ENCODE assay signal across 1 cellular context in the genomic region with DNA sequence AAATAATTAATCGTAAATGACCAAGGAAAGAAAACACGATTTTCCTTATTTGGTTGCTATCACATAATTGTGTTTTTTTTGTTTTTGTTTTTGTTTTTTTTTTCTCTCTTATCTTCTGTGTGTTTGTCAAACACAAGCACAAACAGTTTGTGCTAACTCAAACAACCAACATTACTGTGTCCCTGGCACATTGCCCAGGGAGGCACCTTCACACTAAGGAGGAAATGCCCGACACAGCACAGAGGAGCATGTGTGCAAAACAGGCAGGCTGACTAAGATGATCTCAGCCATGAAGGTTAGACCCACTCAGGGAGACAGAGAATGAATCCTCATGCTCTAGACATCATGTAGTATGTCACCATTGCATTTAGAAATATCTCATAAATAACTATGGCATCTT.
A peak's percentile ranks its signal among the peaks of the same experiment; 100 is the strongest.
TF ChIP-seq lines count a peak whose summit lies in the region.

No MANE protein-coding gene starts in this region.

TF ChIP-seq in HepG2, 621 proteins besides CTCF, POLR2A, EP300 and RAD21 (continued from another document and continues in another):
- TF ChIP-seq, protein P1, sequence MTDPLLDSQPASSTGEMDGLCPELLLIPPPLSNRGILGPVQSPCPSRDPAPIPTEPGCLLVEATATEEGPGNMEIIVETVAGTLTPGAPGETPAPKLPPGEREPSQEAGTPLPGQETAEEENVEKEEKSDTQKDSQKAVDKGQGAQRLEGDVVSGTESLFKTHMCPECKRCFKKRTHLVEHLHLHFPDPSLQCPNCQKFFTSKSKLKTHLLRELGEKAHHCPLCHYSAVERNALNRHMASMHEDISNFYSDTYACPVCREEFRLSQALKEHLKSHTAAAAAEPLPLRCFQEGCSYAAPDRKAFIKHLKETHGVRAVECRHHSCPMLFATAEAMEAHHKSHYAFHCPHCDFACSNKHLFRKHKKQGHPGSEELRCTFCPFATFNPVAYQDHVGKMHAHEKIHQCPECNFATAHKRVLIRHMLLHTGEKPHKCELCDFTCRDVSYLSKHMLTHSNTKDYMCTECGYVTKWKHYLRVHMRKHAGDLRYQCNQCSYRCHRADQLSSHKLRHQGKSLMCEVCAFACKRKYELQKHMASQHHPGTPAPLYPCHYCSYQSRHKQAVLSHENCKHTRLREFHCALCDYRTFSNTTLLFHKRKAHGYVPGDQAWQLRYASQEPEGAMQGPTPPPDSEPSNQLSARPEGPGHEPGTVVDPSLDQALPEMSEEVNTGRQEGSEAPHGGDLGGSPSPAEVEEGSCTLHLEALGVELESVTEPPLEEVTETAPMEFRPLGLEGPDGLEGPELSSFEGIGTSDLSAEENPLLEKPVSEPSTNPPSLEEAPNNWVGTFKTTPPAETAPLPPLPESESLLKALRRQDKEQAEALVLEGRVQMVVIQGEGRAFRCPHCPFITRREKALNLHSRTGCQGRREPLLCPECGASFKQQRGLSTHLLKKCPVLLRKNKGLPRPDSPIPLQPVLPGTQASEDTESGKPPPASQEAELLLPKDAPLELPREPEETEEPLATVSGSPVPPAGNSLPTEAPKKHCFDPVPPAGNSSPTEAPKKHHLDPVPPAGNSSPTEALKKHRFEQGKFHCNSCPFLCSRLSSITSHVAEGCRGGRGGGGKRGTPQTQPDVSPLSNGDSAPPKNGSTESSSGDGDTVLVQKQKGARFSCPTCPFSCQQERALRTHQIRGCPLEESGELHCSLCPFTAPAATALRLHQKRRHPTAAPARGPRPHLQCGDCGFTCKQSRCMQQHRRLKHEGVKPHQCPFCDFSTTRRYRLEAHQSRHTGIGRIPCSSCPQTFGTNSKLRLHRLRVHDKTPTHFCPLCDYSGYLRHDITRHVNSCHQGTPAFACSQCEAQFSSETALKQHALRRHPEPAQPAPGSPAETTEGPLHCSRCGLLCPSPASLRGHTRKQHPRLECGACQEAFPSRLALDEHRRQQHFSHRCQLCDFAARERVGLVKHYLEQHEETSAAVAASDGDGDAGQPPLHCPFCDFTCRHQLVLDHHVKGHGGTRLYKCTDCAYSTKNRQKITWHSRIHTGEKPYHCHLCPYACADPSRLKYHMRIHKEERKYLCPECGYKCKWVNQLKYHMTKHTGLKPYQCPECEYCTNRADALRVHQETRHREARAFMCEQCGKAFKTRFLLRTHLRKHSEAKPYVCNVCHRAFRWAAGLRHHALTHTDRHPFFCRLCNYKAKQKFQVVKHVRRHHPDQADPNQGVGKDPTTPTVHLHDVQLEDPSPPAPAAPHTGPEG (CRISPR knock-in tag; IDR thresholded peaks at IDR 0.05) = no peak
- TF ChIP-seq ZBTB21 (CRISPR knock-in tag; IDR thresholded peaks at IDR 0.05) = no peak
- no peak for TF ChIP-seq NCOA2 (CRISPR knock-in tag; IDR thresholded peaks at IDR 0.05)
- no peak for TF ChIP-seq ATF7-NPFF (CRISPR knock-in tag; IDR thresholded peaks at IDR 0.05; ENCODE audit: low read depth)
- TF ChIP-seq, protein P2, sequence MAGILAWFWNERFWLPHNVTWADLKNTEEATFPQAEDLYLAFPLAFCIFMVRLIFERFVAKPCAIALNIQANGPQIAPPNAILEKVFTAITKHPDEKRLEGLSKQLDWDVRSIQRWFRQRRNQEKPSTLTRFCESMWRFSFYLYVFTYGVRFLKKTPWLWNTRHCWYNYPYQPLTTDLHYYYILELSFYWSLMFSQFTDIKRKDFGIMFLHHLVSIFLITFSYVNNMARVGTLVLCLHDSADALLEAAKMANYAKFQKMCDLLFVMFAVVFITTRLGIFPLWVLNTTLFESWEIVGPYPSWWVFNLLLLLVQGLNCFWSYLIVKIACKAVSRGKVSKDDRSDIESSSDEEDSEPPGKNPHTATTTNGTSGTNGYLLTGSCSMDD (CRISPR knock-in tag; IDR thresholded peaks at IDR 0.05) = no peak
- TF ChIP-seq, protein P3, sequence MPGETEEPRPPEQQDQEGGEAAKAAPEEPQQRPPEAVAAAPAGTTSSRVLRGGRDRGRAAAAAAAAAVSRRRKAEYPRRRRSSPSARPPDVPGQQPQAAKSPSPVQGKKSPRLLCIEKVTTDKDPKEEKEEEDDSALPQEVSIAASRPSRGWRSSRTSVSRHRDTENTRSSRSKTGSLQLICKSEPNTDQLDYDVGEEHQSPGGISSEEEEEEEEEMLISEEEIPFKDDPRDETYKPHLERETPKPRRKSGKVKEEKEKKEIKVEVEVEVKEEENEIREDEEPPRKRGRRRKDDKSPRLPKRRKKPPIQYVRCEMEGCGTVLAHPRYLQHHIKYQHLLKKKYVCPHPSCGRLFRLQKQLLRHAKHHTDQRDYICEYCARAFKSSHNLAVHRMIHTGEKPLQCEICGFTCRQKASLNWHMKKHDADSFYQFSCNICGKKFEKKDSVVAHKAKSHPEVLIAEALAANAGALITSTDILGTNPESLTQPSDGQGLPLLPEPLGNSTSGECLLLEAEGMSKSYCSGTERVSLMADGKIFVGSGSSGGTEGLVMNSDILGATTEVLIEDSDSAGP (CRISPR knock-in tag; IDR thresholded peaks at IDR 0.05; ENCODE audit: borderline replicate concordance) = no peak
- TF ChIP-seq POLR2G (IDR thresholded peaks at IDR 0.05; ENCODE audit: low read depth, low read length) = no peak
- TF ChIP-seq KLF9 (CRISPR knock-in tag; IDR thresholded peaks at IDR 0.05; ENCODE audit: low read depth) = no peak
- no peak for TF ChIP-seq PHF5A (CRISPR knock-in tag; IDR thresholded peaks at IDR 0.05; ENCODE audit: low read depth, unreplicated experiment)
- TF ChIP-seq ZNF251 (CRISPR knock-in tag; IDR thresholded peaks at IDR 0.05) = no peak
- TF ChIP-seq TAF1 (CRISPR knock-in tag; IDR thresholded peaks at IDR 0.05) = no peak
- TF ChIP-seq NR2F1 (CRISPR knock-in tag; IDR thresholded peaks at IDR 0.05) = no peak
- TF ChIP-seq, protein P4, sequence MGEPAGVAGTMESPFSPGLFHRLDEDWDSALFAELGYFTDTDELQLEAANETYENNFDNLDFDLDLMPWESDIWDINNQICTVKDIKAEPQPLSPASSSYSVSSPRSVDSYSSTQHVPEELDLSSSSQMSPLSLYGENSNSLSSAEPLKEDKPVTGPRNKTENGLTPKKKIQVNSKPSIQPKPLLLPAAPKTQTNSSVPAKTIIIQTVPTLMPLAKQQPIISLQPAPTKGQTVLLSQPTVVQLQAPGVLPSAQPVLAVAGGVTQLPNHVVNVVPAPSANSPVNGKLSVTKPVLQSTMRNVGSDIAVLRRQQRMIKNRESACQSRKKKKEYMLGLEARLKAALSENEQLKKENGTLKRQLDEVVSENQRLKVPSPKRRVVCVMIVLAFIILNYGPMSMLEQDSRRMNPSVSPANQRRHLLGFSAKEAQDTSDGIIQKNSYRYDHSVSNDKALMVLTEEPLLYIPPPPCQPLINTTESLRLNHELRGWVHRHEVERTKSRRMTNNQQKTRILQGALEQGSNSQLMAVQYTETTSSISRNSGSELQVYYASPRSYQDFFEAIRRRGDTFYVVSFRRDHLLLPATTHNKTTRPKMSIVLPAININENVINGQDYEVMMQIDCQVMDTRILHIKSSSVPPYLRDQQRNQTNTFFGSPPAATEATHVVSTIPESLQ (CRISPR knock-in tag; conservative IDR thresholded peaks at IDR 0.05) = no peak
- TF ChIP-seq ZKSCAN1 (IDR thresholded peaks at IDR 0.05; ENCODE audit: low read length) = 0 out of 2 replicates have a peak, but pooled peaks have one; percentile 21
- TF ChIP-seq ZFX (CRISPR knock-in tag; IDR thresholded peaks at IDR 0.05; ENCODE audit: low read depth) = no peak
- TF ChIP-seq, protein P5, sequence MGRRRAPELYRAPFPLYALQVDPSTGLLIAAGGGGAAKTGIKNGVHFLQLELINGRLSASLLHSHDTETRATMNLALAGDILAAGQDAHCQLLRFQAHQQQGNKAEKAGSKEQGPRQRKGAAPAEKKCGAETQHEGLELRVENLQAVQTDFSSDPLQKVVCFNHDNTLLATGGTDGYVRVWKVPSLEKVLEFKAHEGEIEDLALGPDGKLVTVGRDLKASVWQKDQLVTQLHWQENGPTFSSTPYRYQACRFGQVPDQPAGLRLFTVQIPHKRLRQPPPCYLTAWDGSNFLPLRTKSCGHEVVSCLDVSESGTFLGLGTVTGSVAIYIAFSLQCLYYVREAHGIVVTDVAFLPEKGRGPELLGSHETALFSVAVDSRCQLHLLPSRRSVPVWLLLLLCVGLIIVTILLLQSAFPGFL (CRISPR knock-in tag; IDR thresholded peaks at IDR 0.05) = no peak
- TF ChIP-seq, protein P6, sequence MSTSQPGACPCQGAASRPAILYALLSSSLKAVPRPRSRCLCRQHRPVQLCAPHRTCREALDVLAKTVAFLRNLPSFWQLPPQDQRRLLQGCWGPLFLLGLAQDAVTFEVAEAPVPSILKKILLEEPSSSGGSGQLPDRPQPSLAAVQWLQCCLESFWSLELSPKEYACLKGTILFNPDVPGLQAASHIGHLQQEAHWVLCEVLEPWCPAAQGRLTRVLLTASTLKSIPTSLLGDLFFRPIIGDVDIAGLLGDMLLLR (CRISPR knock-in tag; IDR thresholded peaks at IDR 0.05) = no peak
- TF ChIP-seq, protein P7, sequence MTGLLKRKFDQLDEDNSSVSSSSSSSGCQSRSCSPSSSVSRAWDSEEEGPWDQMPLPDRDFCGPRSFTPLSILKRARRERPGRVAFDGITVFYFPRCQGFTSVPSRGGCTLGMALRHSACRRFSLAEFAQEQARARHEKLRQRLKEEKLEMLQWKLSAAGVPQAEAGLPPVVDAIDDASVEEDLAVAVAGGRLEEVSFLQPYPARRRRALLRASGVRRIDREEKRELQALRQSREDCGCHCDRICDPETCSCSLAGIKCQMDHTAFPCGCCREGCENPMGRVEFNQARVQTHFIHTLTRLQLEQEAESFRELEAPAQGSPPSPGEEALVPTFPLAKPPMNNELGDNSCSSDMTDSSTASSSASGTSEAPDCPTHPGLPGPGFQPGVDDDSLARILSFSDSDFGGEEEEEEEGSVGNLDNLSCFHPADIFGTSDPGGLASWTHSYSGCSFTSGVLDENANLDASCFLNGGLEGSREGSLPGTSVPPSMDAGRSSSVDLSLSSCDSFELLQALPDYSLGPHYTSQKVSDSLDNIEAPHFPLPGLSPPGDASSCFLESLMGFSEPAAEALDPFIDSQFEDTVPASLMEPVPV (CRISPR knock-in tag; IDR thresholded peaks at IDR 0.05) = no peak
- TF ChIP-seq, protein P8, sequence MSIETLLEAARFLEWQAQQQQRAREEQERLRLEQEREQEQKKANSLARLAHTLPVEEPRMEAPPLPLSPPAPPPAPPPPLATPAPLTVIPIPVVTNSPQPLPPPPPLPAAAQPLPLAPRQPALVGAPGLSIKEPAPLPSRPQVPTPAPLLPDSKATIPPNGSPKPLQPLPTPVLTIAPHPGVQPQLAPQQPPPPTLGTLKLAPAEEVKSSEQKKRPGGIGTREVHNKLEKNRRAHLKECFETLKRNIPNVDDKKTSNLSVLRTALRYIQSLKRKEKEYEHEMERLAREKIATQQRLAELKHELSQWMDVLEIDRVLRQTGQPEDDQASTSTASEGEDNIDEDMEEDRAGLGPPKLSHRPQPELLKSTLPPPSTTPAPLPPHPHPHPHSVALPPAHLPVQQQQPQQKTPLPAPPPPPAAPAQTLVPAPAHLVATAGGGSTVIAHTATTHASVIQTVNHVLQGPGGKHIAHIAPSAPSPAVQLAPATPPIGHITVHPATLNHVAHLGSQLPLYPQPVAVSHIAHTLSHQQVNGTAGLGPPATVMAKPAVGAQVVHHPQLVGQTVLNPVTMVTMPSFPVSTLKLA (IDR thresholded peaks at IDR 0.05) = no peak
- no peak for TF ChIP-seq SRSF1 (optimal IDR thresholded peaks at IDR 0.05; ENCODE audit: low read depth, low read length)
- TF ChIP-seq RXRB (CRISPR knock-in tag; IDR thresholded peaks at IDR 0.05; ENCODE audit: borderline replicate concordance) = no peak
- TF ChIP-seq ZSCAN12 (CRISPR knock-in tag; IDR thresholded peaks at IDR 0.05) = no peak
- TF ChIP-seq SP140L (CRISPR knock-in tag; IDR thresholded peaks at IDR 0.05; ENCODE audit: borderline replicate concordance) = no peak
- no peak for TF ChIP-seq SAFB2 (CRISPR knock-in tag; IDR thresholded peaks at IDR 0.05; ENCODE audit: borderline replicate concordance, low read depth)
- TF ChIP-seq TCF7 (IDR thresholded peaks at IDR 0.05; ENCODE audit: low read depth) = no peak
- TF ChIP-seq, protein P9, sequence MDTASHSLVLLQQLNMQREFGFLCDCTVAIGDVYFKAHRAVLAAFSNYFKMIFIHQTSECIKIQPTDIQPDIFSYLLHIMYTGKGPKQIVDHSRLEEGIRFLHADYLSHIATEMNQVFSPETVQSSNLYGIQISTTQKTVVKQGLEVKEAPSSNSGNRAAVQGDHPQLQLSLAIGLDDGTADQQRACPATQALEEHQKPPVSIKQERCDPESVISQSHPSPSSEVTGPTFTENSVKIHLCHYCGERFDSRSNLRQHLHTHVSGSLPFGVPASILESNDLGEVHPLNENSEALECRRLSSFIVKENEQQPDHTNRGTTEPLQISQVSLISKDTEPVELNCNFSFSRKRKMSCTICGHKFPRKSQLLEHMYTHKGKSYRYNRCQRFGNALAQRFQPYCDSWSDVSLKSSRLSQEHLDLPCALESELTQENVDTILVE (CRISPR knock-in tag; IDR thresholded peaks at IDR 0.05) = no peak
- no peak for TF ChIP-seq NCOA5 (CRISPR knock-in tag; IDR thresholded peaks at IDR 0.05)
- TF ChIP-seq SOX13 (IDR thresholded peaks at IDR 0.05) = no peak
- peak in 1 of 2 experiments; percentile 27; a peak in 1 of 4 replicates for TF ChIP-seq SOX13 (CRISPR knock-in tag; conservative IDR thresholded peaks at IDR 0.05 in 1 of 2, IDR thresholded peaks at IDR 0.05 in 1 of 2)
- TF ChIP-seq, protein P10, sequence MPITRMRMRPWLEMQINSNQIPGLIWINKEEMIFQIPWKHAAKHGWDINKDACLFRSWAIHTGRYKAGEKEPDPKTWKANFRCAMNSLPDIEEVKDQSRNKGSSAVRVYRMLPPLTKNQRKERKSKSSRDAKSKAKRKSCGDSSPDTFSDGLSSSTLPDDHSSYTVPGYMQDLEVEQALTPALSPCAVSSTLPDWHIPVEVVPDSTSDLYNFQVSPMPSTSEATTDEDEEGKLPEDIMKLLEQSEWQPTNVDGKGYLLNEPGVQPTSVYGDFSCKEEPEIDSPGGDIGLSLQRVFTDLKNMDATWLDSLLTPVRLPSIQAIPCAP (CRISPR knock-in tag; IDR thresholded peaks at IDR 0.05; ENCODE audit: low read depth) = no peak
- no peak for TF ChIP-seq ZNF792 (CRISPR knock-in tag; IDR thresholded peaks at IDR 0.05)
- no peak for TF ChIP-seq ARHGAP35 (CRISPR knock-in tag; IDR thresholded peaks at IDR 0.05; ENCODE audit: borderline replicate concordance)
- no peak for TF ChIP-seq ZFP37 (CRISPR knock-in tag; IDR thresholded peaks at IDR 0.05; ENCODE audit: borderline replicate concordance)
- TF ChIP-seq MXD4 (CRISPR knock-in tag; IDR thresholded peaks at IDR 0.05) = no peak
- no peak for TF ChIP-seq NFE2L2 (IDR thresholded peaks at IDR 0.05; ENCODE audit: low read length)
- TF ChIP-seq CHD2 (IDR thresholded peaks at IDR 0.05; ENCODE audit: low read depth, low read length) = no peak
- TF ChIP-seq, protein P11, sequence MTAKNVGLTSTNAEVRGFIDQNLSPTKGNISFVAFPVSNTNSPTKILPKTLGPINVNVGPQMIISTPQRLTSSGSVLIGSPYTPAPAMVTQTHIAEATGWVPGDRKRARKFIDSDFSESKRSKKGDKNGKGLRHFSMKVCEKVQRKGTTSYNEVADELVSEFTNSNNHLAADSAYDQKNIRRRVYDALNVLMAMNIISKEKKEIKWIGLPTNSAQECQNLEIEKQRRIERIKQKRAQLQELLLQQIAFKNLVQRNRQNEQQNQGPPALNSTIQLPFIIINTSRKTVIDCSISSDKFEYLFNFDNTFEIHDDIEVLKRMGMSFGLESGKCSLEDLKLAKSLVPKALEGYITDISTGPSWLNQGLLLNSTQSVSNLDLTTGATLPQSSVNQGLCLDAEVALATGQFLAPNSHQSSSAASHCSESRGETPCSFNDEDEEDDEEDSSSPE (CRISPR knock-in tag; IDR thresholded peaks at IDR 0.05) = no peak
- TF ChIP-seq NFRKB (IDR thresholded peaks at IDR 0.05) = no peak
